ENCODE assay signal across 29 cellular contexts in the genomic region with DNA sequence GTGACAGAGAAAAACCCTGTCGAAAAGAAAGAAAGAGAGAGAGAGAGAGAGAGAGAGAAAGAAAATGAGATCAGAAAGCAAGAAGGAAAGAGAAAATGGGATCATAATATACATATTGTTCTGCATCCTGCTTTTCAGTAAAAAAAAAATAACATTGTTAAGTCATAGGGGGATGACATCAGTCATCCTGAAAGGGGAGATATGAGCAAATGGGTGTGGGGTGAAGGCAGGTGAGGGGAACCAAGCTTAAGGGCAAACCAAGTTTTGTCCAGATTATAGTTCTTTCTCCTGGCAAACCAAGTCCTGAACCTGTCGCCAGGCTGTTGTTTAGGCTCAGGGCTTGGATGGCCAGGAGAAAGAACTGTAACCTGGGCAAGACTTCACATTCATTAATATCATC.
"Had no signal": no experiment of that assay in that cellular context is flagged by ENCODE, and none has a peak within 500 bp of the region (broad histone marks: within the 10 kb centered on the region; RNA-seq: fewer than 3 reads in every experiment).

No MANE protein-coding gene starts in this region.

- H3K27ac Mint-ChIP-seq: activated CD8-positive, alpha-beta T cell treated with anti-CD3 and anti-CD28 coated beads for 36 hours; activated naive CD8-positive, alpha-beta T cell; dendritic cell treated with granulocyte-macrophage colony-stimulating factor and Interleukin-4, amounts not matched to agents 40 ng/mL and 50 ng/mL, for 4 days; endodermal cell had no signal

- H3K27ac ChIP-seq: brain microvascular endothelial cell, coronary artery, dorsolateral prefrontal cortex, esophagus muscularis mucosa, foreskin keratinocyte, gastrocnemius medialis, heart left ventricle had no signal

- H3K4me1 ChIP-seq: esophagus muscularis mucosa, foreskin keratinocyte, gastrocnemius medialis, heart left ventricle had no signal

- H3K27me3 Mint-ChIP-seq: dendritic cell treated with granulocyte-macrophage colony-stimulating factor and Interleukin-4, amounts not matched to agents 40 ng/mL and 50 ng/mL, for 4 days had no signal

- DNase-seq: activated CD4-positive, alpha-beta T cell treated with anti-CD3 and anti-CD28 coated beads for 4 hours; activated CD4-positive, alpha-beta T cell treated with anti-CD3 and anti-CD28 coated beads, Interleukin-2, amount 50 U/mL, for 1 hour; activated CD4-positive, alpha-beta T cell treated with anti-CD3 and anti-CD28 coated beads, Interleukin-2, amount 50 U/mL, for 48 hours; activated CD4-positive, CD25-positive, alpha-beta regulatory T cell; activated CD4-positive, CD25-positive, alpha-beta regulatory T cell treated with anti-CD3 and anti-CD28 coated beads, Interleukin-2, amount 50 U/mL, for 72 hours; activated CD8-positive, alpha-beta memory T cell treated with anti-CD3 and anti-CD28 coated beads for 24 hours; activated CD8-positive, alpha-beta T cell treated with anti-CD3 and anti-CD28 coated beads for 36 hours; activated effector memory CD4-positive, alpha-beta T cell treated with Interleukin-2 at 50 U/mL for 16 hours; activated gamma-delta T cell treated with Interleukin-2 at 50 U/mL for 16 hours; activated naive CD4-positive, alpha-beta T cell treated with anti-CD3 and anti-CD28 coated beads, Interleukin-2, amount 50 U/mL, for 16 hours; activated naive CD4-positive, alpha-beta T cell treated with Interleukin-2 at 50 U/mL for 16 hours; activated T-cell treated with anti-CD3 and anti-CD28 coated beads, Interleukin-2, amount 50 U/mL, for 48 hours; amniotic stem cell; anterior cingulate cortex; brain microvascular endothelial cell; dorsolateral prefrontal cortex; effector memory CD4-positive, alpha-beta T cell; endodermal cell; erythroblast; foreskin keratinocyte; gastrocnemius medialis; glutamatergic neuron; heart left ventricle; hypothalamus had no signal

- H3K4me3 Mint-ChIP-seq: activated CD8-positive, alpha-beta T cell treated with anti-CD3 and anti-CD28 coated beads for 36 hours; activated naive CD8-positive, alpha-beta T cell; central memory CD8-positive, alpha-beta T cell; dendritic cell treated with granulocyte-macrophage colony-stimulating factor and Interleukin-4, amounts not matched to agents 40 ng/mL and 50 ng/mL, for 4 days; endodermal cell had no signal

- H3K27me3 ChIP-seq: brain microvascular endothelial cell, dorsolateral prefrontal cortex, esophagus muscularis mucosa, foreskin keratinocyte, gastrocnemius medialis, heart left ventricle had no signal

- H3K36me3 ChIP-seq: brain microvascular endothelial cell, esophagus muscularis mucosa, gastrocnemius medialis, heart left ventricle had no signal

- ATAC-seq: activated CD8-positive, alpha-beta T cell treated with anti-CD3 and anti-CD28 coated beads for 36 hours; foreskin keratinocyte; gastrocnemius medialis; heart left ventricle had no signal

- H3K4me3 ChIP-seq: coronary artery, dorsolateral prefrontal cortex, esophagus muscularis mucosa, gastrocnemius medialis, heart left ventricle had no signal

- H3K9me3 Mint-ChIP-seq: central memory CD8-positive, alpha-beta T cell had no signal

- H3K4me1 Mint-ChIP-seq: central memory CD8-positive, alpha-beta T cell; endodermal cell had no signal

- H3K9me3 ChIP-seq: gastrocnemius medialis had no signal
